ENCODE assay signal across 16 cellular contexts in genomic region chr13:100163375-100163774, GRCh38.
A peak's percentile ranks its signal among the peaks of the same experiment; 100 is the strongest.
DNase-seq lines count a peak whose midpoint lies in the region; ATAC-seq, FAIRE-seq and TF ChIP-seq lines count a peak whose summit lies in the region.
"Had no signal": no experiment of that assay in that cellular context is flagged by ENCODE, and none has a peak within 500 bp of the region (broad histone marks: within the 10 kb centered on the region; RNA-seq: fewer than 3 reads in every experiment).

No MANE protein-coding gene starts in this region.

- no peak for ATAC-seq in lower lobe of right lung
- no peak for ATAC-seq in Right ventricle myocardium inferior
- ATAC-seq: GM12878, GM23338 had no signal

- TF ChIP-seq CTCF in HFFc6 (IDR thresholded peaks at IDR 0.05), result no peak
- TF ChIP-seq CTCF in bronchial epithelial cell (IDR thresholded peaks at IDR 0.05; ENCODE audit: insufficient read depth, low read length, severe bottlenecking), result no peak
- TF ChIP-seq CTCF in lower lobe of right lung (IDR thresholded peaks at IDR 0.05), result no peak

- H3K36me3 Mint-ChIP-seq in HFFc6 (ENCODE audit: low read depth), result peaks cover 23% of the 10 kb centered on the region; the same call in 1 of the 2 replicates

- no peak for FAIRE-seq in bronchial epithelial cell (lab: Jason Lieb, UNC)
- FAIRE-seq: GM12878 had no signal

- no peaks in the 10 kb centered on the region for H3K4me1 ChIP-seq in lower lobe of right lung

- H3K27me3 Mint-ChIP-seq in HFFc6 (ENCODE audit: insufficient read depth), result no peaks in the 10 kb centered on the region
- H3K27me3 Mint-ChIP-seq: CD4-positive, alpha-beta memory T cell had no signal

- H3K4me1 Mint-ChIP-seq in HFFc6 (ENCODE audit: low read depth), result peaks cover 25% of the 10 kb centered on the region
- H3K4me1 Mint-ChIP-seq: CD4-positive, alpha-beta memory T cell had no signal

- no peak overlapping the region for H3K27ac ChIP-seq in lower lobe of right lung

- peak overlapping the region; percentile 56 for H3K27ac Mint-ChIP-seq in HFFc6
- H3K27ac Mint-ChIP-seq: CD4-positive, alpha-beta memory T cell; GM23338 had no signal

- intact Hi-C loops in lower lobe of right lung (cut with DNase I), result no loop called here
- intact Hi-C loops in Right ventricle myocardium inferior (cut with DNase I), result no loop called here

- DNase-seq in HFFc6 (no peak), bronchial epithelial cell (ENCODE audit: low read depth) (peak; percentile 10), fibroblast of peridontal ligament (ENCODE audit: extremely low read depth) (peak; percentile 10), lower lobe of right lung (no peak), DMS53 treated with DMSO at 0.1 percent for 48 hours (lab: John Stamatoyannopoulos, UW; ENCODE audit: unreplicated experiment) (no peak), Right ventricle myocardium inferior (ENCODE audit: missing footprints) (no peak)
- DNase-seq: C1 segment of cervical spinal cord; Calu3; CD4-positive, alpha-beta memory T cell; COR-L47; DMS79; EL; GDM1 had no signal

- H3K27me3 ChIP-seq in bronchial epithelial cell (ENCODE audit: control insufficient read depth, insufficient read depth, low read length) (no peaks in the 10 kb centered on the region), lower lobe of right lung (ENCODE audit: low read depth) (no peaks in the 10 kb centered on the region)

- peak overlapping the region; percentile 8; the same call in 1 of the 2 replicates for H3K4me3 Mint-ChIP-seq in HFFc6
- H3K4me3 Mint-ChIP-seq: CD4-positive, alpha-beta memory T cell; GM23338 had no signal

- H3K9me3 Mint-ChIP-seq in HFFc6, result no peaks in the 10 kb centered on the region
- H3K9me3 Mint-ChIP-seq: CD4-positive, alpha-beta memory T cell; GM23338 had no signal

- H3K4me3 ChIP-seq in bronchial epithelial cell (ENCODE audit: low read depth, low read length) (no peak overlapping the region), lower lobe of right lung (no peak overlapping the region)
- H3K4me3 ChIP-seq: GM12878, GM23338, HAP-1 had no signal

- H3K36me3 ChIP-seq in bronchial epithelial cell (ENCODE audit: control insufficient read depth, insufficient read depth, low read length), result no peaks in the 10 kb centered on the region
- no peaks in the 10 kb centered on the region for H3K36me3 ChIP-seq in lower lobe of right lung
- H3K36me3 ChIP-seq: HAP-1 had no signal

- no peaks in the 10 kb centered on the region for H3K9me3 ChIP-seq in lower lobe of right lung
- H3K9me3 ChIP-seq: HAP-1 had no signal

Comparison
In these comparisons a context has a peak if more than half of its experiments do, and no peak if none do; other contexts are left out.
1. DNase-seq: peak in bronchial epithelial cell (single experiment) and fibroblast of peridontal ligament (single experiment); none in HFFc6 (single experiment), lower lobe of right lung (single experiment), DMS53 treated with DMSO at 0.1 percent for 48 hours (single experiment) and Right ventricle myocardium inferior (single experiment).